In the genomic region with DNA sequence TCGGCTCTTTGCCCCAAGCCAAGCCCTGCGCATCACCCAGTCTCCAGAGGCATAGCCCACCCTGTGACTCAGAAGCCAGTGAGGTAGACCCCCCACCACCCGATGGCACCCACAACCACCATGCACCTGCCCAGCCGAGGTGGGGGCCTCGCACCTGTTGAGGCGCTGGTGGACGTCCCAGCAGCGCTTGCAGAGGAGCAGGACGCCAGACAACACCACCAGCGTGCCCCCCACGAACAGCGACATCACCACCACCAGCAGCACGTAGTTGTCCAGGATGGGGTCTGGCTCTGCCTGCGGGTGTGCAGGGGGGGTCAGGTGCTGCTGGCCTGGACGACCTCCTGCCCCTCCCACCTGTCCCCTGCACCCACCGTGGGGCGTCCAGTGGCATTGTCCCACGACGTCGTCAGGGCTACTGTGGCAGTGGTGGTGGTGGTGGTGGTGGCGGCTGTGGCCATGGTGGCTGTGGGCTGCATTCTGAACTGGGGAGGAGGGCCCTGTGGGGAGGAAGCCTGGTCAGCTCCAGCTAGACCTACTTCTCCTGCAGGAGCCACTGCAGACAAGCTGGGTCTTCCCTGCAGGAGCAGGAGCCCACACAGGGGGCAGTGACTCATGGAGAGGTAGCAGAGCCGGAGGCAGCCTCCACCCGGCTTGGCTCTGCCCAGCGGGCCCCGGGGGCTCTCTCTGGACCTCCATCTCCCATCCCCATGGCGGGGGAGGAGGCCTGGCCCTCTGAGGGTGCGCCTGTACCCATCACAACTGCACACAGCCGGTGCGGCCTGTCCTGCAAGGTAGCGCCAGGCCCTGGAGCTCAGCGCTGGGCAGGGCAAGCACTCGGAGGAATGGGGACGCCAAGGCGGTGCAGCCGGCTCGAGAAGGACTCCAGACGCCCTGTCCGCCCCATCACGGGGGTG, we compare ENCODE assay signal across 10 cellular contexts. TPM values are rescaled to one million over a fixed set of nuclear protein-coding genes. Genes with fewer than 3 reads are reported as not detected.
DNase-seq lines count a peak whose midpoint lies in the region; ATAC-seq and TF ChIP-seq lines count a peak whose summit lies in the region.
"Had no signal": no experiment of that assay in that cellular context is flagged by ENCODE, and none has a peak within 500 bp of the region (broad histone marks: within the 10 kb centered on the region; RNA-seq: fewer than 3 reads in every experiment).

No MANE protein-coding gene starts in this region.

- intact Hi-C loops in A673 (cut with micrococcal nuclease; ENCODE audit: unreplicated experiment): no loop called here
- intact Hi-C loops in left ventricle myocardium superior (cut with micrococcal nuclease): no loop called here

- no peak overlapping the region for H3K27ac ChIP-seq in A673 (ENCODE audit: low read depth, low read length, poor library complexity, severe bottlenecking)

- peak overlapping the region in 4 of 5 experiments; percentile 26 to 70 (median 64) for H3K4me3 Mint-ChIP-seq in brain

- TF ChIP-seq CTCF in A673 (conservative IDR thresholded peaks at IDR 0.05; ENCODE audit: low read depth, low read length) (no peak), brain (conservative IDR thresholded peaks at IDR 0.05) (no peak)

- no TSS peak for BruUV-seq in A673 (replicated peaks; lab: Mats Ljungman, UMichigan)

- H3K27ac Mint-ChIP-seq in brain: peak overlapping the region in 3 of 5 experiments; percentile 45 to 72 (median 45)

- CTCF ChIA-PET in A673 (lab: Charles Lee): interaction anchor here (0.5 kb wide), 1 partner anchor 11 kb away, joined by 4 read pairs; no protein-coding TSS in a partner anchor

- peaks cover 26% of the 10 kb centered on the region for H3K4me1 Mint-ChIP-seq in brain

- H3K36me3 Mint-ChIP-seq in brain: no peaks in the 10 kb centered on the region

- POLR2A ChIA-PET in A673 (lab: Charles Lee; ENCODE audit: low non-redundant PET): no interaction called here

- no peaks in the 10 kb centered on the region for H3K27me3 ChIP-seq in A673 (replicated peaks; ENCODE audit: insufficient read depth, low read depth, low read length, poor library complexity)

- H3K9me3 Mint-ChIP-seq in brain: peaks cover 0 to 3% (median 0%) of the 10 kb centered on the region in 5 experiments

- no peak for ATAC-seq in GM18511 (IDR thresholded peaks at IDR 0.05; ENCODE audit: unreplicated experiment)
- ATAC-seq in left ventricle myocardium superior: no peak

- no peak for DNase-seq in A673 (ENCODE audit: low spot score)
- DNase-seq in HT1080 (ENCODE audit: low read depth): peak; percentile 46
- DNase-seq in islet precursor cell: peak; percentile 80
- no peak for DNase-seq in Ammon's horn (ENCODE audit: low spot score)
- DNase-seq in DMS53 treated with DMSO at 0.1 percent for 48 hours (lab: John Stamatoyannopoulos, UW; ENCODE audit: unreplicated experiment): no peak
- no peak for DNase-seq in left ventricle myocardium superior
- DNase-seq: activated CD4-positive, alpha-beta T cell treated with anti-CD3 and anti-CD28 coated beads, Interleukin-2, amount 50 U/mL, for 4 hours; DMS153 had no signal

- H3K4me1 ChIP-seq in A673 (ENCODE audit: insufficient read depth, low read length, poor library complexity, severe bottlenecking): peaks cover 24% of the 10 kb centered on the region

- no peaks in the 10 kb centered on the region for H3K9me3 ChIP-seq in A673 (ENCODE audit: low read depth, low read length, poor library complexity, severe bottlenecking)

- peaks cover 8% of the 10 kb centered on the region for H3K36me3 ChIP-seq in A673 (ENCODE audit: insufficient read depth, low read length, poor library complexity, severe bottlenecking)

- peak overlapping the region; percentile 86 for H3K4me3 ChIP-seq in A673 (ENCODE audit: low read depth, low read length, poor library complexity, severe bottlenecking)

- H3K27me3 Mint-ChIP-seq in brain: no peaks in the 10 kb centered on the region

RNA-seq across cellular contexts. Expression of a gene that starts 1.9 kb away (rescaled TPM):
- total RNA-seq in A673 (2021) (13.3 and 15.0 TPM in 2 replicates), left ventricle myocardium superior (1.2 TPM)
- total RNA-seq in HT1080 (2014; rRNA removed; shearing (Covaris generic)): 3.1 and 3.2 TPM in 2 replicates
- 5.9 and 6.6 TPM in 2 replicates for polyA plus RNA-seq in HT1080 (2015; cell fraction: cytosol; rRNA removed)
- polyA plus RNA-seq in HT1080 (2015; cell fraction: nucleus; rRNA removed): 11.9 TPM in 2 replicates
- 11.2 TPM for polyA plus RNA-seq in brain (ENCODE audit: insufficient read depth, low read depth, low replicate concordance)

RNA-seq across cellular contexts. Expression of a gene that starts 5.7 kb away (rescaled TPM):
- total RNA-seq in A673 (2021) (237 and 250 TPM in 2 replicates), left ventricle myocardium superior (686 TPM)
- total RNA-seq in HT1080 (2014; rRNA removed; shearing (Covaris generic)): 55.4 and 127 TPM in 2 replicates
- 369 and 385 TPM in 2 replicates for polyA plus RNA-seq in HT1080 (2015; cell fraction: cytosol; rRNA removed)
- 147 and 154 TPM in 2 replicates for polyA plus RNA-seq in HT1080 (2015; cell fraction: nucleus; rRNA removed)
- 365 TPM for polyA plus RNA-seq in brain (ENCODE audit: insufficient read depth, low read depth, low replicate concordance)

RNA-seq across cellular contexts. Expression of a gene that starts 12.5 kb away (rescaled TPM):
- total RNA-seq in A673 (2021): 156 and 169 TPM in 2 replicates
- total RNA-seq in HT1080 (2014; rRNA removed; shearing (Covaris generic)): 10.1 and 11.2 TPM in 2 replicates
- polyA plus RNA-seq in HT1080 (2015; cell fraction: cytosol; rRNA removed): 39.7 and 46.2 TPM in 2 replicates
- polyA plus RNA-seq in HT1080 (2015; cell fraction: nucleus; rRNA removed): 62.1 and 101 TPM in 2 replicates
- polyA plus RNA-seq in brain (ENCODE audit: insufficient read depth, low read depth, low replicate concordance): 79.7 TPM
- 59.7 TPM for total RNA-seq in left ventricle myocardium superior

RNA-seq across cellular contexts. Expression of a gene that starts 30.3 kb away (rescaled TPM):
- 64.9 and 73.2 TPM in 2 replicates for total RNA-seq in A673 (2021)
- 77.2 and 77.7 TPM in 2 replicates for total RNA-seq in HT1080 (2014; rRNA removed; shearing (Covaris generic))
- polyA plus RNA-seq in HT1080 (2015; cell fraction: cytosol; rRNA removed): 33.3 and 38.4 TPM in 2 replicates
- polyA plus RNA-seq in HT1080 (2015; cell fraction: nucleus; rRNA removed): 69.3 and 84.5 TPM in 2 replicates
- 72.6 TPM for polyA plus RNA-seq in brain (ENCODE audit: insufficient read depth, low read depth, low replicate concordance)
- total RNA-seq in left ventricle myocardium superior: 66.2 TPM

RNA-seq across cellular contexts. Expression of a gene that starts 33.2 kb away (rescaled TPM):
- total RNA-seq in A673 (2021): 287 and 386 TPM in 2 replicates
- total RNA-seq in HT1080 (2014; rRNA removed; shearing (Covaris generic)): 170 and 219 TPM in 2 replicates
- 148 and 175 TPM in 2 replicates for polyA plus RNA-seq in HT1080 (2015; cell fraction: cytosol; rRNA removed)
- 531 and 623 TPM in 2 replicates for polyA plus RNA-seq in HT1080 (2015; cell fraction: nucleus; rRNA removed)
- 617 TPM for polyA plus RNA-seq in brain (ENCODE audit: insufficient read depth, low read depth, low replicate concordance)
- total RNA-seq in left ventricle myocardium superior: 248 TPM

Comparison
In these comparisons a context has a peak if more than half of its experiments do, and no peak if none do; other contexts are left out.
1. DNase-seq: peak in HT1080 (single experiment) and islet precursor cell (single experiment); none in A673 (single experiment), Ammon's horn (single experiment), DMS53 treated with DMSO at 0.1 percent for 48 hours (single experiment) and left ventricle myocardium superior (single experiment).